In the genomic region with DNA sequence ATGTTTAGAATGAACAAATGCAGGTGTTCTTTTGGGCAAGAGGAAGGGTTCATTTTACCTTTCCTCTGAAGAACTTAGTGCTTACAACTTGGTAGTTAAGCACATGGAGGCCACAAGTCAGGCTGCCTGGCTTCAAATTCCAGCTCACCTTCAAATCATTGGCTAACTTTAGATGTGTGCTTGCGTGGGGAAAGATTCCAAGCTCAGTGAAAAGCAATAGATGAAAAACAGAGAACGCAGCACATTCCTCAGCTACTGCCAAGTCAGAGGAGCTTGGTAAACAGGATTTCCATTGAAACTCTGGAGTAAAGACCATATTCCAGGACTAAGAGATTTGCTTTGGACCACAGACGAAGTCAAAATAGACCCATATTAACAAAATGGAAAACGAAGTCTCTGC, we compare ENCODE assay signal across 12 cellular contexts.
"Had no signal": no experiment of that assay in that cellular context is flagged by ENCODE, and none has a peak within 500 bp of the region (broad histone marks: within the 10 kb centered on the region; RNA-seq: fewer than 3 reads in every experiment).

No MANE protein-coding gene starts in this region.

- H3K27ac ChIP-seq: pancreas, tibial artery, WERI-Rb-1 had no signal

- DNase-seq: activated CD8-positive, alpha-beta T cell treated with anti-CD3 and anti-CD28 coated beads for 36 hours; activated effector memory CD4-positive, alpha-beta T cell treated with Interleukin-2 at 50 U/mL for 16 hours; activated T-cell treated with anti-CD3 and anti-CD28 coated beads, Interleukin-2, amount 50 U/mL, for 4 hours; amniotic stem cell; cerebellar nuclear complex; dermis blood vessel endothelial cell; foreskin fibroblast; left cardiac atrium; naive B cell; pancreas; tibial artery; WERI-Rb-1 had no signal
